1 cellular context compared by ENCODE assay signal in the genomic region with DNA sequence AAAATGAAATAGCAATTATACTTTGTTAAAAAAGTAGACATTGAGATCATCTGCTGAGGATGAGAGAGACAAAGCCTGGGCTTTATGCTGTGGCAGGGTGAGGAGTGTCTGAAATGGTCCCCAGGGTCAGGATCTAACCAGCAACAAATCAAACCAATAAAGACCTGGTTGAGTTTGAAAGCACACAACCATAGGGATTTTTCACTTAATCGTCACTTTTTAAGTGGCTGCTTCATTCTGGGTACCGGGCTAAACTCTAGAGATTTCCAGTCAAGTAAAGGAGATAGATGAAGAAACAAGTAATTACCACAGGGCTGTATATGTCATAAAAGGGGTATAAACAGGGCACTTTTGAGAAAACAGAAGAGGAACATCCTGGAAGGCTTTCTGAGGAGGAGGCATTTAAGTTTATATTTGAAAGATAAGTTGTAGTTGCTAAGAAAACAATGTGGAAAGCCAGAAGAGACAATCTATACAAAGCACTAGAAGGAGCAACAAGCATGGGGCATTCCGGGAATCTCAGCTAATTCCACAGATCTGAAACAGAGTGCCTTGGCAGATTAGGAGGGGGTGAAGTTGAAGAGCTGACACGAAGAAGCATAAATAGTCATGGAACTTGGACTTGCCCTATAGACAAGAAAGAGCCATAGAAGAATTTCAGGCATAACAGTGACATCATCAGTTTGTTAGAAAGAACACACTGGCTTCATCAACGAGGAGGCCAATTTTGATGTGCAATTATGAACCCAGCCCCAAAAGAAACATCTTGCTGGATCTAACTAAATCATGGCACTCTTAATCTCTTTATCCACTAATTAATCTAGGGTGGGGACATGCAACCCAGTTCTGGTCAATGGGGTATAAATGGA.
TF ChIP-seq lines count a peak whose summit lies in the region.

No MANE protein-coding gene starts in this region.

TF ChIP-seq in HepG2, 621 proteins besides CTCF, POLR2A, EP300 and RAD21:
- TF ChIP-seq CREB1 (IDR thresholded peaks at IDR 0.05) (peak; percentile 33; the same call in 1 of the 2 replicates), CREB1 (CRISPR knock-in tag; IDR thresholded peaks at IDR 0.05) (no peak), RBAK (CRISPR knock-in tag; IDR thresholded peaks at IDR 0.05) (no peak), MAFK (conservative IDR thresholded peaks at IDR 0.05 in 1 of 2, IDR thresholded peaks at IDR 0.05 in 1 of 2; ENCODE audit: low read length in 2 of 2) (peak in 1 of 2 experiments; percentile 61; a peak in 3 of 4 replicates), ATF7 (IDR thresholded peaks at IDR 0.05) (peak; percentile 69), ATF7 (CRISPR knock-in tag; IDR thresholded peaks at IDR 0.05) (no peak), ZBTB8A (CRISPR knock-in tag; IDR thresholded peaks at IDR 0.05; ENCODE audit: borderline replicate concordance, low read depth) (no peak), MAFF (IDR thresholded peaks at IDR 0.05; ENCODE audit: low read depth, low read length) (peak; percentile 37; the same call in 1 of the 2 replicates)
